ENCODE assay signal across 8 cellular contexts in the genomic region with DNA sequence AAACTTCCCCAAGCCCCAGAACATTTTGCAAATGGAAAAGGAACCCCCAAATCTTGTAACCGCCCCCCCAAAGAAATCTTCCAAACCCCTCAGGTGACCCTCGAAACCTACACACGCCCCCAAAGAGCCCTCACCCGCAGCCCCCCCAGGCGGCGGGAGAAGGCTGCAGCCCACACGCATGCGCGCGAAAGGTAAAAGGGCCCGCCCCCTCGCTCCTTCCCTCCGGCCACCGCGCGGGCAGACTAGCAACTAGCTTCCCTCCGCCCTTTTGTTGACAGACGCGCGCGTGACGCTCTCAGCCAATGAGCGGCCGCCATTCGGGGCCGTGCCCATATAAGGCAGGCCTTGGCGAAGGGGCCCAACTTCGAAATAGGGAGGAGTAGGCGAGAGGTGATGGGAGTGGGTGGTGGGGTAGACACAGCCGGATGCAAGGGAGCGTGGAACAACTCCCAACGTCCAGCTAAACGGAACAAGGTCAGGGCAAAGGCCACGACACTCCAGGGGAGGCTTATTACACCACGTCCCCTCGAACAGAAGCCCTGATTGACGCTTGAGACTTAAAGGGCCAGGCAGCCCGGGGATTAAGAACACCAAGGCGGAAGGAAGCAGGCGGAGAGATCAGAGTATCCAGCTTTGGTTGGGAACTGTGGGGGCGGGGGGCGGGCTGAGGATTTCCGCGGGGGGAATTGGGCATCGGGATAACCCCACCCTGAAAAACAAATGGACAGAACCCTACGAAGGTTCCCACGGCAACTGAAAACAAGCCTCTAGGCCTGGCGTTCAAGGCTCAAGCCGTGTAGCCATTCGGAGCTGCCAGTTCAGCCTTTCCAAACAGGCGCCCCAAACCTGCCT. TPM values are rescaled to one million over a fixed set of nuclear protein-coding genes. Genes with fewer than 3 reads are reported as not detected.
DNase-seq lines count a peak whose midpoint lies in the region; ATAC-seq and TF ChIP-seq lines count a peak whose summit lies in the region.

No MANE protein-coding gene starts in this region.

- no peaks in the 10 kb centered on the region for H3K27me3 ChIP-seq in CD4-positive, CD25-positive, alpha-beta regulatory T cell (ENCODE audit: control insufficient read depth, insufficient read depth, low read length)
- H3K27me3 ChIP-seq in dorsolateral prefrontal cortex (no peaks in the 10 kb centered on the region), liver (ENCODE audit: control insufficient read depth in 4 of 4, insufficient read depth in 4 of 4, low read length in 3 of 4) (no peaks in the 10 kb centered on the region)

- H3K4me3 Mint-ChIP-seq in CD4-positive, CD25-positive, alpha-beta regulatory T cell = peak overlapping the region; percentile 91 to 99 (median 94)
- peak overlapping the region; percentile 96 for H3K4me3 Mint-ChIP-seq in activated CD4-positive, alpha-beta memory T cell treated with anti-CD3 and anti-CD28 coated beads, Interleukin-2, amount 10 ng/mL, durations not matched to agents 7 days and 5 days

- peak; percentile 97 to 99 (median 98) for DNase-seq in CD4-positive, CD25-positive, alpha-beta regulatory T cell
- peak; percentile 100 for DNase-seq in HK-2 (ENCODE audit: unreplicated experiment)
- peak; percentile 99 for DNase-seq in NCI-H82 treated with DMSO at 0.1 percent for 48 hours (lab: John Stamatoyannopoulos, UW; ENCODE audit: unreplicated experiment)
- peak; percentile 99 for DNase-seq in activated CD4-positive, alpha-beta memory T cell treated with anti-CD3 and anti-CD28 coated beads, Interleukin-2, amount 10 ng/mL, durations not matched to agents 7 days and 5 days
- DNase-seq in dorsolateral prefrontal cortex = peak; percentile 98 to 100 (median 99)
- peak; percentile 96 for DNase-seq in stimulated activated CD4-positive, alpha-beta T cell treated with anti-CD3 and anti-CD28 coated beads, Interleukin-4, amount 100 ng/mL, for 1 hour

- peak overlapping the region; percentile 94 for H3K27ac ChIP-seq in CD4-positive, CD25-positive, alpha-beta regulatory T cell (ENCODE audit: insufficient read depth, low read length, poor library complexity, severe bottlenecking)
- H3K27ac ChIP-seq in dorsolateral prefrontal cortex (peak overlapping the region; percentile 72 to 98 (median 93)), liver (ENCODE audit: low read depth in 1 of 2, low read length in 2 of 2) (peak overlapping the region; percentile 92 to 96)

- H3K27me3 Mint-ChIP-seq in CD4-positive, CD25-positive, alpha-beta regulatory T cell = no peaks in the 10 kb centered on the region
- H3K27me3 Mint-ChIP-seq in activated CD4-positive, alpha-beta memory T cell treated with anti-CD3 and anti-CD28 coated beads, Interleukin-2, amount 10 ng/mL, durations not matched to agents 7 days and 5 days = no peaks in the 10 kb centered on the region

- no peaks in the 10 kb centered on the region for H3K9me3 Mint-ChIP-seq in CD4-positive, CD25-positive, alpha-beta regulatory T cell
- no peaks in the 10 kb centered on the region for H3K9me3 Mint-ChIP-seq in activated CD4-positive, alpha-beta memory T cell treated with anti-CD3 and anti-CD28 coated beads, Interleukin-2, amount 10 ng/mL, durations not matched to agents 7 days and 5 days

- TF ChIP-seq CTCF in dorsolateral prefrontal cortex (IDR thresholded peaks at IDR 0.05 in 54 of 56, conservative IDR thresholded peaks at IDR 0.05 in 2 of 56; ENCODE audit: low read depth in 1 of 56, partially characterized antibody in 56 of 56) (peak in 36 of 56 donors; percentile 7 to 49 (median 30)), liver (IDR thresholded peaks at IDR 0.05; ENCODE audit: low read depth, low read length, missing input control) (peak; percentile 24)

- H3K9ac ChIP-seq in liver (ENCODE audit: low read depth in 1 of 2, low read length in 2 of 2) = peak overlapping the region; percentile 87 to 100

- WGBS in liver = under 1% methylated on average over 51 of the region's 51 CpGs

- no peaks in the 10 kb centered on the region for H3K9me3 ChIP-seq in CD4-positive, CD25-positive, alpha-beta regulatory T cell (ENCODE audit: control insufficient read depth in 2 of 2, low read length in 2 of 2)
- H3K9me3 ChIP-seq in liver (ENCODE audit: control insufficient read depth in 4 of 4, low read length in 3 of 4) = no peaks in the 10 kb centered on the region

- H3K4me3 ChIP-seq in CD4-positive, CD25-positive, alpha-beta regulatory T cell (ENCODE audit: low read depth, low read length) = peak overlapping the region; percentile 94
- peak overlapping the region; percentile 44 to 82 (median 70) for H3K4me3 ChIP-seq in dorsolateral prefrontal cortex
- H3K4me3 ChIP-seq in liver (ENCODE audit: low read depth in 1 of 3, low read length in 3 of 3) = peak overlapping the region; percentile 60 to 84 (median 67)

- CTCF ChIA-PET in activated CD4-positive, alpha-beta memory T cell treated with anti-CD3 and anti-CD28 coated beads, Interleukin-2, amount 10 ng/mL, durations not matched to agents 7 days and 5 days (lab: Charles Lee) = interaction anchor here (0.6 to 4.6 kb wide), 24 partner anchors 8 to 825 kb away, joined by 3 to 70 read pairs (median 4); partner anchors contain the start of genes FBXO46, QPCTL, SIX5 and SNRPD2

- POLR2A ChIA-PET in activated CD4-positive, alpha-beta memory T cell treated with anti-CD3 and anti-CD28 coated beads, Interleukin-2, amount 10 ng/mL, durations not matched to agents 7 days and 5 days (lab: Charles Lee) = interaction anchor here (0.7 to 4.4 kb wide), 15 partner anchors 8 to 249 kb away, joined by 3 to 31 read pairs (median 4); partner anchors contain the start of genes FBXO46, FOSB, IRF2BP1 and QPCTL

- H3K36me3 Mint-ChIP-seq in CD4-positive, CD25-positive, alpha-beta regulatory T cell = peaks cover 8% of the 10 kb centered on the region
- H3K36me3 Mint-ChIP-seq in activated CD4-positive, alpha-beta memory T cell treated with anti-CD3 and anti-CD28 coated beads, Interleukin-2, amount 10 ng/mL, durations not matched to agents 7 days and 5 days (ENCODE audit: low read depth) = peaks cover 31% of the 10 kb centered on the region

- peak; percentile 96 to 97 for ATAC-seq in CD4-positive, CD25-positive, alpha-beta regulatory T cell (ENCODE audit: low read depth in 2 of 2)
- ATAC-seq in GM19452 (IDR thresholded peaks at IDR 0.05; ENCODE audit: unreplicated experiment) = peak; percentile 91

- H3K27ac Mint-ChIP-seq in CD4-positive, CD25-positive, alpha-beta regulatory T cell = peak overlapping the region; percentile 79 to 98 (median 94)
- H3K27ac Mint-ChIP-seq in activated CD4-positive, alpha-beta memory T cell treated with anti-CD3 and anti-CD28 coated beads, Interleukin-2, amount 10 ng/mL, durations not matched to agents 7 days and 5 days = peak overlapping the region; percentile 88

- intact Hi-C loops in dorsolateral prefrontal cortex (cut with DNase I) = loop anchor here (1.0 to 2.0 kb wide), 4 partner anchors 13 to 52 kb away; partner anchors contain the start of genes FBXO46 (in 2 of the 2), SIX5 (in 2 of the 2) and QPCTL (in 1 of the 2)

- peaks cover 7% of the 10 kb centered on the region for H3K36me3 ChIP-seq in CD4-positive, CD25-positive, alpha-beta regulatory T cell (ENCODE audit: control insufficient read depth, insufficient read depth, low read length)
- H3K36me3 ChIP-seq in liver (ENCODE audit: control insufficient read depth in 4 of 4, insufficient read depth in 3 of 4, low read depth in 1 of 4, low read length in 3 of 4) = peaks cover 0 to 7% (median 5%) of the 10 kb centered on the region in 4 donors

- peak in 1 of 2 donors; percentile 62 for TF ChIP-seq RAD21 in liver (IDR thresholded peaks at IDR 0.05)

- H3K4me1 ChIP-seq in CD4-positive, CD25-positive, alpha-beta regulatory T cell (ENCODE audit: control insufficient read depth, insufficient read depth, low read length, poor library complexity, severe bottlenecking) = peaks cover 21% of the 10 kb centered on the region
- H3K4me1 ChIP-seq in liver (ENCODE audit: control insufficient read depth in 4 of 4, insufficient read depth in 4 of 4, low read length in 3 of 4) = peaks cover 5 to 25% (median 17%) of the 10 kb centered on the region in 4 donors

- peaks cover 14 to 61% (median 33%) of the 10 kb centered on the region in 4 donors for H3K4me1 Mint-ChIP-seq in CD4-positive, CD25-positive, alpha-beta regulatory T cell
- peaks cover 47% of the 10 kb centered on the region for H3K4me1 Mint-ChIP-seq in activated CD4-positive, alpha-beta memory T cell treated with anti-CD3 and anti-CD28 coated beads, Interleukin-2, amount 10 ng/mL, durations not matched to agents 7 days and 5 days

RNA-seq across cellular contexts. Expression of gene FBXO46, which starts 13.3 kb away (rescaled TPM):
- total RNA-seq in CD4-positive, CD25-positive, alpha-beta regulatory T cell = 26.5 TPM
- polyA plus RNA-seq in CD4-positive, CD25-positive, alpha-beta regulatory T cell = 10 to 100 TPM in 3 of 4 donors, 1 to 10 TPM in 1; 8.0 to 12.0 (median 10.5) TPM
- 10 to 100 TPM; 34.4 to 36.4 TPM for total RNA-seq in activated CD4-positive, alpha-beta memory T cell treated with anti-CD3 and anti-CD28 coated beads, Interleukin-2, amount 10 ng/mL, durations not matched to agents 7 days and 5 days
- total RNA-seq in dorsolateral prefrontal cortex (10 to 100 TPM in 119 of 120 experiments, 1 to 10 TPM in 1; 9.1 to 29.5 (median 17.4) TPM), liver (1 to 10 TPM; 2.9 to 4.2 TPM)
- 1 to 10 TPM; 1.2 to 4.5 TPM for polyA plus RNA-seq in liver

RNA-seq across cellular contexts. Expression of gene MEIOSIN, which starts 15.9 kb away (rescaled TPM):
- total RNA-seq in CD4-positive, CD25-positive, alpha-beta regulatory T cell = not detected
- not detected for polyA plus RNA-seq in CD4-positive, CD25-positive, alpha-beta regulatory T cell
- total RNA-seq in activated CD4-positive, alpha-beta memory T cell treated with anti-CD3 and anti-CD28 coated beads, Interleukin-2, amount 10 ng/mL, durations not matched to agents 7 days and 5 days = not detected
- total RNA-seq in dorsolateral prefrontal cortex = under 1 TPM in 3 of 120 experiments, not detected in 117; 0.16 to 0.20 (median 0.18) TPM
- total RNA-seq in liver = not detected
- polyA plus RNA-seq in liver = not detected

RNA-seq across cellular contexts. Expression of gene QPCTL, which starts 24.9 kb away (rescaled TPM):
- 10.0 TPM for total RNA-seq in CD4-positive, CD25-positive, alpha-beta regulatory T cell
- 1 to 10 TPM in 1 of 4 donors, under 1 TPM in 3; 0.37 to 1.1 (median 0.52) TPM for polyA plus RNA-seq in CD4-positive, CD25-positive, alpha-beta regulatory T cell
- 10 to 100 TPM in 1 of 2 experiments, 1 to 10 TPM in 1; 9.1 to 11.9 TPM for total RNA-seq in activated CD4-positive, alpha-beta memory T cell treated with anti-CD3 and anti-CD28 coated beads, Interleukin-2, amount 10 ng/mL, durations not matched to agents 7 days and 5 days
- total RNA-seq in dorsolateral prefrontal cortex = 10 to 100 TPM in 31 of 120 experiments, 1 to 10 TPM in 89; 3.0 to 16.5 (median 8.6) TPM
- total RNA-seq in liver = 1 to 10 TPM; 3.7 to 6.1 TPM
- 1 to 10 TPM; 2.9 to 4.5 TPM for polyA plus RNA-seq in liver

RNA-seq across cellular contexts. Expression of gene SNRPD2, which starts 25.6 kb away (rescaled TPM):
- 271 TPM for total RNA-seq in CD4-positive, CD25-positive, alpha-beta regulatory T cell
- 1,000 to 10,000 TPM; 1,054 to 1,255 (median 1,105) TPM for polyA plus RNA-seq in CD4-positive, CD25-positive, alpha-beta regulatory T cell
- total RNA-seq in activated CD4-positive, alpha-beta memory T cell treated with anti-CD3 and anti-CD28 coated beads, Interleukin-2, amount 10 ng/mL, durations not matched to agents 7 days and 5 days = 100 to 1,000 TPM; 505 to 519 TPM
- total RNA-seq in dorsolateral prefrontal cortex = 100 to 1,000 TPM; 125 to 259 (median 201) TPM
- 10 to 100 TPM; 38.6 to 71.9 TPM for total RNA-seq in liver
- polyA plus RNA-seq in liver = 100 to 1,000 TPM; 109 to 175 TPM

RNA-seq across cellular contexts. Expression of gene GIPR, which starts 49.3 kb away (rescaled TPM):
- total RNA-seq in CD4-positive, CD25-positive, alpha-beta regulatory T cell = 9.3 TPM
- polyA plus RNA-seq in CD4-positive, CD25-positive, alpha-beta regulatory T cell = under 1 TPM in 3 of 4 donors, not detected in 1; 0.15 to 0.19 (median 0.17) TPM
- 10 to 100 TPM; 11.4 to 12.3 TPM for total RNA-seq in activated CD4-positive, alpha-beta memory T cell treated with anti-CD3 and anti-CD28 coated beads, Interleukin-2, amount 10 ng/mL, durations not matched to agents 7 days and 5 days
- total RNA-seq in dorsolateral prefrontal cortex = 10 to 100 TPM in 16 of 120 experiments, 1 to 10 TPM in 91, under 1 TPM in 12, not detected in 1; 0.29 to 22.2 (median 3.7) TPM
- under 1 TPM; 0.05 to 0.50 TPM for total RNA-seq in liver
- under 1 TPM; 0.06 to 0.08 TPM for polyA plus RNA-seq in liver

Comparison
In these comparisons a context has a peak if more than half of its experiments do, and no peak if none do; other contexts are left out.
1. Peak in every context shown above with its lines: DNase-seq, ATAC-seq, H3K4me3 ChIP-seq and H3K27ac ChIP-seq.